Comparison of ENCODE assay signal across 1 cellular context in the genomic region with DNA sequence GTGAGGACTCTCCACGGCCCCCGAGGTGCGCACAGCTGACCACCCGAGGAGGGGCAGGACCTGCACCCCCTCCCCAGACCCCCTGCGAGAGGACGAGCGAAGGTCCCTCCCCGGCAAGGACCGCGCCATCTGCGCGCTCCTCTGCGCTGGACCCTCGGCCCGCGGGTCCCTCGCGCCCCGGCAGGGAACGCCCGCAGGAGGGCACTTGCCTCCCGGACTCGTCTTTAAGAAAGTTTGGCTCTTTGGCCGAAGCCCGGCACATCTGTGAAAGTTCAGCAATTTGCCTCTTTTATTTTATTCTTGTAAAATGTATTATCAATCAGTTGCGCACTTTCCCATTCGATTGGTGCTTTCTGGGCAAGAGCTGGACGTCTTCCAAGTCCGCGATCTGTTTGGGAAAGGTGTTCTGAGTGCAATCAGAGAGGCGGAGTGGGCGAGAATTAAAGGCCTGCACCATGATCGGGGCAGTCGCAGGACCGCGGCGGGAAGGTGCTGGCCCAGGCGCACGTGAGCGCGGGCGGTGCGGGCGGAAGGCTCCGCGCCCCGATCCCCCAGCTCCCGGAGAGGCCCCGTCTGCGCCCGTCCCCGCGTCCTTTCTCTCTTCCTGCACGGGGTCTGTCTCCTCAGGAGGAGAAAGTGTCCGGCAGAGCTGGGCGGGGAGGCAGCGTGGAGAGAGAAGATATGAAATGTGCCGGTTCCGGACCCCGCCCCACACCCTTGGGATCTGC.
TF ChIP-seq lines count a peak whose summit lies in the region.

No MANE protein-coding gene starts in this region.

TF ChIP-seq in HepG2, 621 proteins besides CTCF, POLR2A, EP300 and RAD21 (continued from another document and continues in another):
- TF ChIP-seq EZH2 (conservative IDR thresholded peaks at IDR 0.05; ENCODE audit: low read depth, low read length) (peak; percentile 78; the same call in 1 of the 2 replicates), NFRKB (IDR thresholded peaks at IDR 0.05) (no peak), KMT2A (CRISPR knock-in tag; IDR thresholded peaks at IDR 0.05) (no peak), ZNF350 (CRISPR knock-in tag; IDR thresholded peaks at IDR 0.05; ENCODE audit: borderline replicate concordance, low read depth) (no peak), ZNF652 (CRISPR knock-in tag; IDR thresholded peaks at IDR 0.05; ENCODE audit: borderline replicate concordance, low read depth) (no peak), MBNL3 (CRISPR knock-in tag; conservative IDR thresholded peaks at IDR 0.05) (no peak), TCF7 (IDR thresholded peaks at IDR 0.05; ENCODE audit: low read depth) (no peak), ZNF383 (CRISPR knock-in tag; IDR thresholded peaks at IDR 0.05; ENCODE audit: borderline replicate concordance) (no peak), ATF5 (CRISPR knock-in tag; IDR thresholded peaks at IDR 0.05; ENCODE audit: low read depth) (no peak), ZNF326 (CRISPR knock-in tag; IDR thresholded peaks at IDR 0.05; ENCODE audit: borderline replicate concordance) (no peak), ZNF724P (CRISPR knock-in tag; IDR thresholded peaks at IDR 0.05; ENCODE audit: borderline replicate concordance) (peak; percentile 50; the same call in 1 of the 2 replicates), PAF1 (CRISPR knock-in tag; IDR thresholded peaks at IDR 0.05) (no peak), GPN1 (CRISPR knock-in tag; IDR thresholded peaks at IDR 0.05; ENCODE audit: borderline replicate concordance) (no peak), PAX8 (CRISPR knock-in tag; IDR thresholded peaks at IDR 0.05; ENCODE audit: borderline replicate concordance) (no peak), KLF9 (CRISPR knock-in tag; IDR thresholded peaks at IDR 0.05; ENCODE audit: low read depth) (no peak), NBN (conservative IDR thresholded peaks at IDR 0.05) (no peak), KLF13 (CRISPR knock-in tag; IDR thresholded peaks at IDR 0.05) (no peak), ZNF703 (CRISPR knock-in tag; IDR thresholded peaks at IDR 0.05; ENCODE audit: borderline replicate concordance) (no peak), RBM22 (optimal IDR thresholded peaks at IDR 0.05; ENCODE audit: low read length) (no peak), ZNF292 (CRISPR knock-in tag; IDR thresholded peaks at IDR 0.05; ENCODE audit: borderline replicate concordance, low read depth) (no peak), MED1 (CRISPR knock-in tag; IDR thresholded peaks at IDR 0.05) (peak; percentile 19; the same call in 1 of the 2 replicates), ZMYM4 (CRISPR knock-in tag; IDR thresholded peaks at IDR 0.05) (no peak), ARID2 (CRISPR knock-in tag; IDR thresholded peaks at IDR 0.05; ENCODE audit: borderline replicate concordance) (peak; percentile 84; the same call in 1 of the 2 replicates), GATAD2A (CRISPR knock-in tag; IDR thresholded peaks at IDR 0.05) (no peak; the same call in 1 of the 2 replicates), SIX4 (CRISPR knock-in tag; IDR thresholded peaks at IDR 0.05) (no peak), CAMTA2 (CRISPR knock-in tag; IDR thresholded peaks at IDR 0.05; ENCODE audit: borderline replicate concordance) (no peak), ZNF354B (CRISPR knock-in tag; IDR thresholded peaks at IDR 0.05) (no peak), ZNF556 (CRISPR knock-in tag; IDR thresholded peaks at IDR 0.05; ENCODE audit: borderline replicate concordance) (no peak), ZNF367 (CRISPR knock-in tag; IDR thresholded peaks at IDR 0.05; ENCODE audit: borderline replicate concordance) (no peak), CCDC6 (CRISPR knock-in tag; IDR thresholded peaks at IDR 0.05) (peak; percentile 69; the same call in 1 of the 2 replicates), HNRNPLL (IDR thresholded peaks at IDR 0.05; ENCODE audit: low read depth, low read length, poor library complexity, severe bottlenecking) (peak; percentile 74), ZNF547 (CRISPR knock-in tag; IDR thresholded peaks at IDR 0.05) (no peak; the same call in 1 of the 2 replicates), HMG20A (CRISPR knock-in tag; IDR thresholded peaks at IDR 0.05; ENCODE audit: borderline replicate concordance) (no peak), ZNF296 (CRISPR knock-in tag; conservative IDR thresholded peaks at IDR 0.05) (no peak), JDP2 (CRISPR knock-in tag; IDR thresholded peaks at IDR 0.05; ENCODE audit: borderline replicate concordance) (no peak), U2AF2 (IDR thresholded peaks at IDR 0.05; ENCODE audit: low read depth, low read length) (no peak), RORA (CRISPR knock-in tag; IDR thresholded peaks at IDR 0.05) (no peak), PHF20 (CRISPR knock-in tag; IDR thresholded peaks at IDR 0.05) (no peak), PAXIP1 (CRISPR knock-in tag; conservative IDR thresholded peaks at IDR 0.05) (no peak), GABPB1 (CRISPR knock-in tag; IDR thresholded peaks at IDR 0.05) (peak; percentile 70), ZZZ3 (CRISPR knock-in tag; IDR thresholded peaks at IDR 0.05; ENCODE audit: borderline replicate concordance) (no peak), ISL2 (CRISPR knock-in tag; IDR thresholded peaks at IDR 0.05) (no peak), ZNF75D (CRISPR knock-in tag; IDR thresholded peaks at IDR 0.05; ENCODE audit: borderline replicate concordance) (no peak), MAZ (IDR thresholded peaks at IDR 0.05; ENCODE audit: borderline replicate concordance, low read depth, low read length) (no peak), MAZ (CRISPR knock-in tag; IDR thresholded peaks at IDR 0.05; ENCODE audit: low read depth) (no peak; the same call in 1 of the 2 replicates), ZNF639 (CRISPR knock-in tag; conservative IDR thresholded peaks at IDR 0.05) (no peak)
- TF ChIP-seq, protein P1, sequence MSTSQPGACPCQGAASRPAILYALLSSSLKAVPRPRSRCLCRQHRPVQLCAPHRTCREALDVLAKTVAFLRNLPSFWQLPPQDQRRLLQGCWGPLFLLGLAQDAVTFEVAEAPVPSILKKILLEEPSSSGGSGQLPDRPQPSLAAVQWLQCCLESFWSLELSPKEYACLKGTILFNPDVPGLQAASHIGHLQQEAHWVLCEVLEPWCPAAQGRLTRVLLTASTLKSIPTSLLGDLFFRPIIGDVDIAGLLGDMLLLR (CRISPR knock-in tag; IDR thresholded peaks at IDR 0.05) = 0 out of 2 replicates have a peak, but pooled peaks have one; percentile 20
- TF ChIP-seq, protein P2, sequence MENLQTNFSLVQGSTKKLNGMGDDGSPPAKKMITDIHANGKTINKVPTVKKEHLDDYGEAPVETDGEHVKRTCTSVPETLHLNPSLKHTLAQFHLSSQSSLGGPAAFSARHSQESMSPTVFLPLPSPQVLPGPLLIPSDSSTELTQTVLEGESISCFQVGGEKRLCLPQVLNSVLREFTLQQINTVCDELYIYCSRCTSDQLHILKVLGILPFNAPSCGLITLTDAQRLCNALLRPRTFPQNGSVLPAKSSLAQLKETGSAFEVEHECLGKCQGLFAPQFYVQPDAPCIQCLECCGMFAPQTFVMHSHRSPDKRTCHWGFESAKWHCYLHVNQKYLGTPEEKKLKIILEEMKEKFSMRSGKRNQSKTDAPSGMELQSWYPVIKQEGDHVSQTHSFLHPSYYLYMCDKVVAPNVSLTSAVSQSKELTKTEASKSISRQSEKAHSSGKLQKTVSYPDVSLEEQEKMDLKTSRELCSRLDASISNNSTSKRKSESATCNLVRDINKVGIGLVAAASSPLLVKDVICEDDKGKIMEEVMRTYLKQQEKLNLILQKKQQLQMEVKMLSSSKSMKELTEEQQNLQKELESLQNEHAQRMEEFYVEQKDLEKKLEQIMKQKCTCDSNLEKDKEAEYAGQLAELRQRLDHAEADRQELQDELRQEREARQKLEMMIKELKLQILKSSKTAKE (CRISPR knock-in tag; IDR thresholded peaks at IDR 0.05; ENCODE audit: borderline replicate concordance) = no peak
- TF ChIP-seq, protein P3, sequence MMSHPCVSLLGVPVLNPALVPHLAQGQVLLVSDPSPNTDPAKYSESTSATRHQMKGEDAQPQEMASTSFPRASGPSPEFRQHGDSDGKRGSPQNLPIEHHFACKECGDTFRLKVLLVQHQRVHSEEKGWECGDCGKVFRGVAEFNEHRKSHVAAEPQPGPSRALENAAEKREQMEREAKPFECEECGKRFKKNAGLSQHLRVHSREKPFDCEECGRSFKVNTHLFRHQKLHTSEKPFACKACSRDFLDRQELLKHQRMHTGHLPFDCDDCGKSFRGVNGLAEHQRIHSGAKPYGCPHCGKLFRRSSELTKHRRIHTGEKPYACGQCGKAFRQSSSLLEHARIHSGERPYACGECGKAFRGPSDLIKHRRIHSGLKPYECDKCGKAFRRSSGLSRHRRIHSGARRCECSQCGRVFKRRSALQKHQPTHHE (CRISPR knock-in tag; IDR thresholded peaks at IDR 0.05; ENCODE audit: borderline replicate concordance) = no peak
- TF ChIP-seq, protein P4, sequence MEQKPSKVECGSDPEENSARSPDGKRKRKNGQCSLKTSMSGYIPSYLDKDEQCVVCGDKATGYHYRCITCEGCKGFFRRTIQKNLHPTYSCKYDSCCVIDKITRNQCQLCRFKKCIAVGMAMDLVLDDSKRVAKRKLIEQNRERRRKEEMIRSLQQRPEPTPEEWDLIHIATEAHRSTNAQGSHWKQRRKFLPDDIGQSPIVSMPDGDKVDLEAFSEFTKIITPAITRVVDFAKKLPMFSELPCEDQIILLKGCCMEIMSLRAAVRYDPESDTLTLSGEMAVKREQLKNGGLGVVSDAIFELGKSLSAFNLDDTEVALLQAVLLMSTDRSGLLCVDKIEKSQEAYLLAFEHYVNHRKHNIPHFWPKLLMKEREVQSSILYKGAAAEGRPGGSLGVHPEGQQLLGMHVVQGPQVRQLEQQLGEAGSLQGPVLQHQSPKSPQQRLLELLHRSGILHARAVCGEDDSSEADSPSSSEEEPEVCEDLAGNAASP (CRISPR knock-in tag; IDR thresholded peaks at IDR 0.05; ENCODE audit: borderline replicate concordance) = no peak
- TF ChIP-seq, protein P5, sequence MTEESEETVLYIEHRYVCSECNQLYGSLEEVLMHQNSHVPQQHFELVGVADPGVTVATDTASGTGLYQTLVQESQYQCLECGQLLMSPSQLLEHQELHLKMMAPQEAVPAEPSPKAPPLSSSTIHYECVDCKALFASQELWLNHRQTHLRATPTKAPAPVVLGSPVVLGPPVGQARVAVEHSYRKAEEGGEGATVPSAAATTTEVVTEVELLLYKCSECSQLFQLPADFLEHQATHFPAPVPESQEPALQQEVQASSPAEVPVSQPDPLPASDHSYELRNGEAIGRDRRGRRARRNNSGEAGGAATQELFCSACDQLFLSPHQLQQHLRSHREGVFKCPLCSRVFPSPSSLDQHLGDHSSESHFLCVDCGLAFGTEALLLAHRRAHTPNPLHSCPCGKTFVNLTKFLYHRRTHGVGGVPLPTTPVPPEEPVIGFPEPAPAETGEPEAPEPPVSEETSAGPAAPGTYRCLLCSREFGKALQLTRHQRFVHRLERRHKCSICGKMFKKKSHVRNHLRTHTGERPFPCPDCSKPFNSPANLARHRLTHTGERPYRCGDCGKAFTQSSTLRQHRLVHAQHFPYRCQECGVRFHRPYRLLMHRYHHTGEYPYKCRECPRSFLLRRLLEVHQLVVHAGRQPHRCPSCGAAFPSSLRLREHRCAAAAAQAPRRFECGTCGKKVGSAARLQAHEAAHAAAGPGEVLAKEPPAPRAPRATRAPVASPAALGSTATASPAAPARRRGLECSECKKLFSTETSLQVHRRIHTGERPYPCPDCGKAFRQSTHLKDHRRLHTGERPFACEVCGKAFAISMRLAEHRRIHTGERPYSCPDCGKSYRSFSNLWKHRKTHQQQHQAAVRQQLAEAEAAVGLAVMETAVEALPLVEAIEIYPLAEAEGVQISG (CRISPR knock-in tag; IDR thresholded peaks at IDR 0.05) = no peak
- TF ChIP-seq, protein P6, sequence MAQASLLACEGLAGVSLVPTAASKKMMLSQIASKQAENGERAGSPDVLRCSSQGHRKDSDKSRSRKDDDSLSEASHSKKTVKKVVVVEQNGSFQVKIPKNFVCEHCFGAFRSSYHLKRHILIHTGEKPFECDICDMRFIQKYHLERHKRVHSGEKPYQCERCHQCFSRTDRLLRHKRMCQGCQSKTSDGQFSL (CRISPR knock-in tag; IDR thresholded peaks at IDR 0.05) = no peak
